ENCODE assay signal across 31 cellular contexts in the genomic region with DNA sequence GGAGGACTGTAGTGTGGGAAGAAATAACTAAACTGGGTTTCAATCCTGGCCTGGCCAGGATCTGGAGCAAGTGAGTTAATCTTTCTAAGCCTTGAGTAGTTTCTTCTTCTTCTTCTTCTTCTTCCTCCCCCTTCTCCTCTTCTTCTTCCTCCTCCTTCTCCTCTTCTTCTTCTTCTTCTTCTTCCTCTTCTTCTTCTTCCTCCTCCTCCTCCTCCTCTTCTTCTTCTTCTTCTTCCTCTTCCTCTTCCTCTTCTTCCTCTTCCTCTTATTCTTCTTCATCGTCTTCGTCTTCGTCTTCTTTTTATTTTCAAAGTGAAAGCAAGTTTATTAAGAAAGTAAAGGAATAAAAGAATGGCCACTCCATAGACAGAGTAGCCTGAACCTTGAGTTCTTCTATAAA. TPM values are rescaled to one million over a fixed set of nuclear protein-coding genes. Genes with fewer than 3 reads are reported as not detected.
"Had no signal": no experiment of that assay in that cellular context is flagged by ENCODE, and none has a peak within 500 bp of the region (broad histone marks: within the 10 kb centered on the region; RNA-seq: fewer than 3 reads in every experiment).

No MANE protein-coding gene starts in this region.

- H3K4me1 Mint-ChIP-seq: neural crest cell had no signal

- ATAC-seq: activated naive CD4-positive, alpha-beta T cell treated with anti-CD3 and anti-CD28 coated beads, Interleukin-2, amount 50 U/mL, for 72 hours; naive thymus-derived CD8-positive, alpha-beta T cell; psoas muscle; upper lobe of right lung had no signal

- H3K9me3 Mint-ChIP-seq: activated CD4-positive, alpha-beta memory T cell treated with anti-CD3 and anti-CD28 coated beads for 36 hours; activated CD4-positive, alpha-beta T cell treated with anti-CD3 and anti-CD28 coated beads, Interleukin-2, amount 10 ng/mL, durations not matched to agents 24 days and 14 days; activated naive CD4-positive, alpha-beta T cell treated with anti-CD3 and anti-CD28 coated beads, Interleukin-2, amount 50 U/mL, for 72 hours; activated T-helper 1 cell treated with anti-CD3 and anti-CD28 coated beads, Interleukin-12 subunit alpha, Interleukin-12 subunit beta, Interleukin-2, Interleukin-4 antibody, amounts not matched to agents 30 ng/mL and 10 ng/mL and 1 ng/mL, durations not matched to agents 14 hours and 24 hours and 36 hours; naive thymus-derived CD8-positive, alpha-beta T cell; neural crest cell had no signal

- H3K27ac Mint-ChIP-seq: activated CD4-positive, alpha-beta memory T cell treated with anti-CD3 and anti-CD28 coated beads for 36 hours; activated CD4-positive, alpha-beta T cell treated with anti-CD3 and anti-CD28 coated beads, Interleukin-2, amount 10 ng/mL, durations not matched to agents 24 days and 14 days; activated naive CD4-positive, alpha-beta T cell treated with anti-CD3 and anti-CD28 coated beads, Interleukin-2, amount 50 U/mL, for 72 hours; activated T-helper 1 cell treated with anti-CD3 and anti-CD28 coated beads, Interleukin-12 subunit alpha, Interleukin-12 subunit beta, Interleukin-2, Interleukin-4 antibody, amounts not matched to agents 30 ng/mL and 10 ng/mL and 1 ng/mL, durations not matched to agents 14 hours and 24 hours and 36 hours had no signal

- H3K27ac ChIP-seq: breast epithelium, parathyroid adenoma, psoas muscle, upper lobe of right lung had no signal

- DNase-seq: activated CD4-positive, alpha-beta memory T cell treated with anti-CD3 and anti-CD28 coated beads for 36 hours; activated CD4-positive, alpha-beta T cell treated with anti-CD3 and anti-CD28 coated beads, Interleukin-2, amount 10 ng/mL, durations not matched to agents 24 days and 14 days; activated CD4-positive, CD25-positive, alpha-beta regulatory T cell treated with anti-CD3 and anti-CD28 coated beads, Interleukin-2, amount 50 U/mL, for 72 hours; activated CD8-positive, alpha-beta memory T cell treated with anti-CD3 and anti-CD28 coated beads, Interleukin-2, amount 50 U/mL, for 4 hours; activated gamma-delta T cell treated with Interleukin-2 at 50 U/mL for 16 hours; activated T-cell treated with anti-CD3 and anti-CD28 coated beads, Interleukin-2, amount 50 U/mL, for 1 hour; central memory CD4-positive, alpha-beta T cell; dermis blood vessel endothelial cell; effector CD8-positive, alpha-beta T cell; erythroblast; foreskin fibroblast; head of caudate nucleus; hippocampal formation; midbrain; naive thymus-derived CD8-positive, alpha-beta T cell; occipital lobe; psoas muscle; stimulated activated CD4-positive, alpha-beta T cell treated with anti-CD3 and anti-CD28 coated beads, Interleukin-1b, Interleukin-23, amount 100 ng/mL, for 48 hours; stimulated activated CD4-positive, alpha-beta T cell treated with anti-CD3 and anti-CD28 coated beads, Interleukin-4, amount 100 ng/mL, for 4 hours; stimulated activated CD8-positive, alpha-beta memory T cell treated with anti-CD3 and anti-CD28 coated beads, Interleukin-4, amount 100 ng/mL, for 48 hours; stimulated activated naive CD4-positive, alpha-beta T cell treated with Interleukin-2 at 50 U/mL for 16 hours; upper lobe of right lung had no signal

- H3K36me3 Mint-ChIP-seq: activated CD4-positive, alpha-beta memory T cell treated with anti-CD3 and anti-CD28 coated beads for 36 hours; activated naive CD4-positive, alpha-beta T cell treated with anti-CD3 and anti-CD28 coated beads, Interleukin-2, amount 50 U/mL, for 72 hours; naive thymus-derived CD8-positive, alpha-beta T cell had no signal

- H3K4me3 Mint-ChIP-seq: activated CD4-positive, alpha-beta memory T cell treated with anti-CD3 and anti-CD28 coated beads for 36 hours; activated CD4-positive, alpha-beta T cell treated with anti-CD3 and anti-CD28 coated beads, Interleukin-2, amount 10 ng/mL, durations not matched to agents 24 days and 14 days; activated T-helper 1 cell treated with anti-CD3 and anti-CD28 coated beads, Interleukin-12 subunit alpha, Interleukin-12 subunit beta, Interleukin-2, Interleukin-4 antibody, amounts not matched to agents 30 ng/mL and 10 ng/mL and 1 ng/mL, durations not matched to agents 14 hours and 24 hours and 36 hours; naive thymus-derived CD8-positive, alpha-beta T cell; neural crest cell had no signal

RNA-seq across cellular contexts. Expression of a gene that starts 6.5 kb away (rescaled TPM):
- total RNA-seq: neural crest cell, occipital lobe had no signal

RNA-seq across cellular contexts. Expression of a gene that starts 53.1 kb away (rescaled TPM):
- total RNA-seq: activated CD4-positive, alpha-beta memory T cell treated with anti-CD3 and anti-CD28 coated beads for 36 hours; activated CD4-positive, alpha-beta T cell treated with anti-CD3 and anti-CD28 coated beads, Interleukin-2, amount 10 ng/mL, durations not matched to agents 24 days and 14 days; activated CD8-positive, alpha-beta memory T cell treated with anti-CD3 and anti-CD28 coated beads for 36 hours; activated naive CD4-positive, alpha-beta T cell treated with anti-CD3 and anti-CD28 coated beads, Interleukin-2, amount 50 U/mL, for 72 hours; activated T-helper 1 cell treated with anti-CD3 and anti-CD28 coated beads, Interleukin-12 subunit alpha, Interleukin-12 subunit beta, Interleukin-2, Interleukin-4 antibody, amounts not matched to agents 30 ng/mL and 10 ng/mL and 1 ng/mL, durations not matched to agents 14 hours and 24 hours and 36 hours; breast epithelium; dermis blood vessel endothelial cell; kidney epithelial cell; naive thymus-derived CD8-positive, alpha-beta T cell; neural crest cell; occipital lobe; psoas muscle; smooth muscle cell; T-helper 1 cell treated with Interleukin-12 subunit alpha and Interleukin-12 subunit beta and Interleukin-4 antibody, amounts not matched to agents 30 ng/mL and 1 ng/mL, for 36 hours; upper lobe of right lung had no signal
